ENCODE assay signal across 8 cellular contexts in genomic region chr10:70404036-70404905, GRCh38. TPM values are rescaled to one million over a fixed set of nuclear protein-coding genes. Genes with fewer than 3 reads are reported as not detected.
DNase-seq lines count a peak whose midpoint lies in the region; ATAC-seq and TF ChIP-seq lines count a peak whose summit lies in the region.

TSS of gene EIF4EBP2 (plus strand) at chr10:70404145. CDS start at chr10:70404402, 257 bp downstream.

- H3K4me3 ChIP-seq in astrocyte of the cerebellum (ENCODE audit: low read depth, low read length) (peak within 1 kb of the TSS; percentile 93), rectal smooth muscle tissue (ENCODE audit: low read length) (peak within 1 kb of the TSS; percentile 81), aorta (ENCODE audit: low read length in 2 of 2) (peak within 1 kb of the TSS; percentile 86 to 93)

- peak within 1 kb of the TSS; percentile 98 for H3K27ac ChIP-seq in rectal smooth muscle tissue (ENCODE audit: low read depth, low read length)
- H3K27ac ChIP-seq in aorta (ENCODE audit: low read depth in 1 of 2, low read length in 2 of 2), result peak within 1 kb of the TSS; percentile 97 to 99

- WGBS in aorta, 2 donors, result 0% methylated on average over 82 to 110 of the region's 110 CpGs

- in situ Hi-C loops in astrocyte of the cerebellum (cut with HindIII; ENCODE audit: low sequenced_read_pairs), result no loop called here

- peak; percentile 53 for DNase-seq in NCI-H2029 treated with DMSO at 0.1 percent for 48 hours (lab: John Stamatoyannopoulos, UW)
- peak; percentile 94 for DNase-seq in T1000 (lab: John Stamatoyannopoulos, UW)
- DNase-seq in astrocyte of the cerebellum (ENCODE audit: low read depth), result peak; percentile 91
- DNase-seq in hepatic stellate cell (ENCODE audit: low spot score), result peak; percentile 83
- peak; percentile 98 to 100 for DNase-seq in aorta

- H3K27me3 ChIP-seq in rectal smooth muscle tissue (ENCODE audit: control insufficient read depth, insufficient read depth, low read length) (no peaks in the 10 kb centered on the region), aorta (ENCODE audit: control insufficient read depth in 1 of 2, insufficient read depth in 2 of 2, low read length in 1 of 2) (no peaks in the 10 kb centered on the region)

- H3K36me3 ChIP-seq in rectal smooth muscle tissue (ENCODE audit: control insufficient read depth, insufficient read depth, low read length), result no peaks in the 10 kb centered on the region
- no peaks in the 10 kb centered on the region for H3K36me3 ChIP-seq in aorta (ENCODE audit: control insufficient read depth in 1 of 2, insufficient read depth in 2 of 2, low read length in 1 of 2)

- TF ChIP-seq POLR2A in GM18505 (IDR thresholded peaks at IDR 0.05; ENCODE audit: borderline replicate concordance, extremely low read depth, insufficient read depth, insufficient read length), result peak; percentile 94

- no peak for TF ChIP-seq CTCF in astrocyte of the cerebellum (IDR thresholded peaks at IDR 0.05; ENCODE audit: low read depth, low read length, missing control alignments)

- peak within 1 kb of the TSS; percentile 84 for H3K9ac ChIP-seq in rectal smooth muscle tissue (ENCODE audit: low read length)

- H3K9me3 ChIP-seq in aorta (ENCODE audit: control insufficient read depth, low read length), result no peaks in the 10 kb centered on the region

- intact Hi-C loops in aorta (cut with DNase I), result no loop called here

- ATAC-seq in GM18505 (IDR thresholded peaks at IDR 0.05; ENCODE audit: unreplicated experiment) (peak; percentile 89), HG02973 (IDR thresholded peaks at IDR 0.05; ENCODE audit: unreplicated experiment) (peak; percentile 85), aorta (ENCODE audit: low FRiP score) (peak; percentile 97)

- H3K4me1 ChIP-seq in rectal smooth muscle tissue (ENCODE audit: control insufficient read depth, insufficient read depth, low read length), result peaks cover 19% of the 10 kb centered on the region
- H3K4me1 ChIP-seq in aorta (ENCODE audit: control insufficient read depth in 1 of 2, insufficient read depth in 2 of 2, low read length in 2 of 2), result no peaks in the 10 kb centered on the region

RNA-seq across cellular contexts. Expression of gene EIF4EBP2, which starts in this region (rescaled TPM):
- total RNA-seq in aorta, result 10 to 100 TPM; 50.4 to 60.5 TPM
- 10 to 100 TPM; 27.6 to 39.2 TPM for polyA plus RNA-seq in aorta

Comparison
In these comparisons a context has a peak if more than half of its experiments do, and no peak if none do; other contexts are left out.
1. Peak in every context shown above with its lines: DNase-seq, ATAC-seq, H3K4me3 ChIP-seq and H3K27ac ChIP-seq.